1 cellular context compared by ENCODE assay signal in genomic region chr7:36291387-36292316, GRCh38.
A peak's percentile ranks its signal among the peaks of the same experiment; 100 is the strongest.
TF ChIP-seq lines count a peak whose summit lies in the region.

No MANE protein-coding gene starts in this region.

TF ChIP-seq in K562, 482 proteins besides CTCF, POLR2A, EP300 and RAD21 (continued from another document):
- TF ChIP-seq ZNF449 (CRISPR knock-in tag; IDR thresholded peaks at IDR 0.05) (no peak), RNF2 (IDR thresholded peaks at IDR 0.05) (no peak), KDM4B (IDR thresholded peaks at IDR 0.05; ENCODE audit: borderline replicate concordance in 2 of 2, low read depth in 1 of 2) (no peak), ZZZ3 (IDR thresholded peaks at IDR 0.05) (no peak), AFF4 (CRISPR knock-in tag; IDR thresholded peaks at IDR 0.05) (0 out of 2 replicates have a peak, but pooled peaks have one; percentile 44), ELF1 (tag; IDR thresholded peaks at IDR 0.05) (peak; percentile 62; the same call in 1 of the 2 replicates), SMC3 (conservative IDR thresholded peaks at IDR 0.05; ENCODE audit: insufficient read depth, low read depth, low read length) (peak; percentile 100)
